ENCODE assay signal across 23 cellular contexts in the genomic region with DNA sequence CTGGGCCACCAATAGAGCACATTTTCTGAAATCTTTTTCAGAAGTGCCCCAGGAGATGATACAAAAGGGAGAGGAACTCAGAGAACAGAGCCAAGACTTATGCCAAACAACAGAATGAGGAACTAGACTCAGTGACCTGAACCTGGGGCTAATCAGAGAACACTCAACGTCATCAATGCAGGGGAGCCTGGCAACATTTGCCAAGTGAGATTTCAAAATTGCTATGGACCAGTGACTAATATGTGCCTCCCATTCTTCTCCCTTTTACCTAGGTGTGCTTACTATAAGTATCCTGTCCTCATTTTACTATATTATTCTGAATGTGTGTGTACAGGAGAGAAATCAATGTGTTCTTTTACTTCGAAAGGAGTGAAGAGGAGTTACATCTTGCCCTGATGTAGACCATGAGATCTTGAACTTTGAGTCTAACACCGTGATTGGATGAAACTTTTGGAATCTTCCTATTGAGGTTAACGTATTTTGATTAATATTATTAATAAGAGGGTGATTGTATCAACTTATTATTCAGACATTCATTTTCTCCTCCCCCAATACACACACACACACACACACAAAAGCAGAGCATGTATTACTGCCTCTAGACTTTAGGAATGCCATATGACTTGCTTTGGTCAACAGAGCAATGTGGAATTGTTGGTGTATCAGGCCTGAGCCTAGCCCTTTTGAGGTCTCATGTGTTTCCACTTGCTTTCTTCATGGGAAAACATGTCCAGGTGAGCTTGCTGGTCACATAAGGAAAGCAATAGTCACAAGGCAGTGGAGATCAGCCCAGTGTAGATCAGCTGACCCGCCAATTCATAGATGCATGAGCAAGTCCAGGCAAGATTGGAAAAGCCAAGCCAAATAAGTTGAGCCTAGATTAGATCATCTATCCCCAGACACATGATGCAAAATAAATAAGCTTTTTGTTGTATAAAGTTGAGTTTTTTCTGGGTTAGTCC.
DNase-seq lines count a peak whose midpoint lies in the region; ATAC-seq, FAIRE-seq and TF ChIP-seq lines count a peak whose summit lies in the region.
"Had no signal": no experiment of that assay in that cellular context is flagged by ENCODE, and none has a peak within 500 bp of the region (broad histone marks: within the 10 kb centered on the region; RNA-seq: fewer than 3 reads in every experiment).

No MANE protein-coding gene starts in this region.

- ATAC-seq in GM19397 (IDR thresholded peaks at IDR 0.05; ENCODE audit: unreplicated experiment), result no peak
- ATAC-seq: HepG2, Panc1 had no signal

- no peak overlapping the region for H3K4me3 ChIP-seq in bronchial epithelial cell (ENCODE audit: low read depth, low read length)
- H3K4me3 ChIP-seq: BLaER1 had no signal

- TF ChIP-seq CTCF in bronchial epithelial cell (IDR thresholded peaks at IDR 0.05; ENCODE audit: insufficient read depth, low read length, severe bottlenecking), result no peak

- H3K27me3 ChIP-seq in bronchial epithelial cell (ENCODE audit: control insufficient read depth, insufficient read depth, low read length), result no peaks in the 10 kb centered on the region

- peak; percentile 18 for FAIRE-seq in bronchial epithelial cell (lab: Jason Lieb, UNC)
- FAIRE-seq: D721Med, H54, HepG2 had no signal

- no peaks in the 10 kb centered on the region for H3K36me3 ChIP-seq in bronchial epithelial cell (ENCODE audit: control insufficient read depth, insufficient read depth, low read length)
- H3K36me3 ChIP-seq: BLaER1 had no signal

- DNase-seq in SKM-1 treated with dmso at 0.1 percent for 144 hours (lab: John Stamatoyannopoulos, UW; ENCODE audit: unreplicated experiment) (peak; percentile 21), SKM-1 (lab: John Stamatoyannopoulos, UW; ENCODE audit: unreplicated experiment) (no peak), MV-4-11 (lab: John Stamatoyannopoulos, UW) (peak; percentile 19), bronchial epithelial cell (ENCODE audit: low read depth) (peak; percentile 100), SK-N-DZ (ENCODE audit: low spot score) (no peak), germinal center (ENCODE audit: low spot score) (no peak)
- DNase-seq: CD4-positive, alpha-beta T cell; NCI-H1048; NCI-H1417; NCI-H1694; NCI-H2029 treated with DMSO at 0.1 percent for 48 hours; NCI-H446 treated with DMSO at 0.1 percent for 48 hours; NCI-H526; NCI-H82; NK-92 treated with Interleukin-12 subunit alpha and Interleukin-12 subunit beta, amount 100 ng/mL, for 24 hours; SIG-M5; SK-N-SH had no signal

Comparison
In these comparisons a context has a peak if more than half of its experiments do, and no peak if none do; other contexts are left out.
1. DNase-seq: peak in SKM-1 treated with dmso at 0.1 percent for 144 hours (single experiment), MV-4-11 (single experiment) and bronchial epithelial cell (single experiment); none in SKM-1 (single experiment), SK-N-DZ (single experiment) and germinal center (single experiment).